1 cellular context compared by ENCODE assay signal in the genomic region with DNA sequence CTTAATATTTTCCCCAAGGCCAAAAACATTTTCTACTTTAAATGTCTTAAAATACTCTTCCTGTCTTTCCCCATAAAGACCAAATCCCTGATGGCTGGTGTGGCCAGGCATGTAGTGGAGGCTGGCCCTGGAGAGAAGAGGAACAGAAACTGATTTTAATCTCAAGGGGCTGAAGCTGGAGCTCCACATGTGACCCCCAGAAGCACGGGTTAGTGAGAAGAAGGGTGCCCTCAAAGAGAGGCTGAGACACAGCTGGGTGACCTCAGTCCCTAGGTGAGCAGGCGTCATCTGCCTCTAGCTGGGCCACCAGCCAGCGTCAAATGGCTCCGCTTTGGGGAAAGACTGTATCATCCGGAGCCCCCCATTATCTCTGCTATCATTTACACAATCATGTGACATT.
TF ChIP-seq lines count a peak whose summit lies in the region.

No MANE protein-coding gene starts in this region.

TF ChIP-seq in GM23338, 12 proteins besides CTCF, POLR2A, EP300 and RAD21 (continued from another document):
- TF ChIP-seq, protein P1, sequence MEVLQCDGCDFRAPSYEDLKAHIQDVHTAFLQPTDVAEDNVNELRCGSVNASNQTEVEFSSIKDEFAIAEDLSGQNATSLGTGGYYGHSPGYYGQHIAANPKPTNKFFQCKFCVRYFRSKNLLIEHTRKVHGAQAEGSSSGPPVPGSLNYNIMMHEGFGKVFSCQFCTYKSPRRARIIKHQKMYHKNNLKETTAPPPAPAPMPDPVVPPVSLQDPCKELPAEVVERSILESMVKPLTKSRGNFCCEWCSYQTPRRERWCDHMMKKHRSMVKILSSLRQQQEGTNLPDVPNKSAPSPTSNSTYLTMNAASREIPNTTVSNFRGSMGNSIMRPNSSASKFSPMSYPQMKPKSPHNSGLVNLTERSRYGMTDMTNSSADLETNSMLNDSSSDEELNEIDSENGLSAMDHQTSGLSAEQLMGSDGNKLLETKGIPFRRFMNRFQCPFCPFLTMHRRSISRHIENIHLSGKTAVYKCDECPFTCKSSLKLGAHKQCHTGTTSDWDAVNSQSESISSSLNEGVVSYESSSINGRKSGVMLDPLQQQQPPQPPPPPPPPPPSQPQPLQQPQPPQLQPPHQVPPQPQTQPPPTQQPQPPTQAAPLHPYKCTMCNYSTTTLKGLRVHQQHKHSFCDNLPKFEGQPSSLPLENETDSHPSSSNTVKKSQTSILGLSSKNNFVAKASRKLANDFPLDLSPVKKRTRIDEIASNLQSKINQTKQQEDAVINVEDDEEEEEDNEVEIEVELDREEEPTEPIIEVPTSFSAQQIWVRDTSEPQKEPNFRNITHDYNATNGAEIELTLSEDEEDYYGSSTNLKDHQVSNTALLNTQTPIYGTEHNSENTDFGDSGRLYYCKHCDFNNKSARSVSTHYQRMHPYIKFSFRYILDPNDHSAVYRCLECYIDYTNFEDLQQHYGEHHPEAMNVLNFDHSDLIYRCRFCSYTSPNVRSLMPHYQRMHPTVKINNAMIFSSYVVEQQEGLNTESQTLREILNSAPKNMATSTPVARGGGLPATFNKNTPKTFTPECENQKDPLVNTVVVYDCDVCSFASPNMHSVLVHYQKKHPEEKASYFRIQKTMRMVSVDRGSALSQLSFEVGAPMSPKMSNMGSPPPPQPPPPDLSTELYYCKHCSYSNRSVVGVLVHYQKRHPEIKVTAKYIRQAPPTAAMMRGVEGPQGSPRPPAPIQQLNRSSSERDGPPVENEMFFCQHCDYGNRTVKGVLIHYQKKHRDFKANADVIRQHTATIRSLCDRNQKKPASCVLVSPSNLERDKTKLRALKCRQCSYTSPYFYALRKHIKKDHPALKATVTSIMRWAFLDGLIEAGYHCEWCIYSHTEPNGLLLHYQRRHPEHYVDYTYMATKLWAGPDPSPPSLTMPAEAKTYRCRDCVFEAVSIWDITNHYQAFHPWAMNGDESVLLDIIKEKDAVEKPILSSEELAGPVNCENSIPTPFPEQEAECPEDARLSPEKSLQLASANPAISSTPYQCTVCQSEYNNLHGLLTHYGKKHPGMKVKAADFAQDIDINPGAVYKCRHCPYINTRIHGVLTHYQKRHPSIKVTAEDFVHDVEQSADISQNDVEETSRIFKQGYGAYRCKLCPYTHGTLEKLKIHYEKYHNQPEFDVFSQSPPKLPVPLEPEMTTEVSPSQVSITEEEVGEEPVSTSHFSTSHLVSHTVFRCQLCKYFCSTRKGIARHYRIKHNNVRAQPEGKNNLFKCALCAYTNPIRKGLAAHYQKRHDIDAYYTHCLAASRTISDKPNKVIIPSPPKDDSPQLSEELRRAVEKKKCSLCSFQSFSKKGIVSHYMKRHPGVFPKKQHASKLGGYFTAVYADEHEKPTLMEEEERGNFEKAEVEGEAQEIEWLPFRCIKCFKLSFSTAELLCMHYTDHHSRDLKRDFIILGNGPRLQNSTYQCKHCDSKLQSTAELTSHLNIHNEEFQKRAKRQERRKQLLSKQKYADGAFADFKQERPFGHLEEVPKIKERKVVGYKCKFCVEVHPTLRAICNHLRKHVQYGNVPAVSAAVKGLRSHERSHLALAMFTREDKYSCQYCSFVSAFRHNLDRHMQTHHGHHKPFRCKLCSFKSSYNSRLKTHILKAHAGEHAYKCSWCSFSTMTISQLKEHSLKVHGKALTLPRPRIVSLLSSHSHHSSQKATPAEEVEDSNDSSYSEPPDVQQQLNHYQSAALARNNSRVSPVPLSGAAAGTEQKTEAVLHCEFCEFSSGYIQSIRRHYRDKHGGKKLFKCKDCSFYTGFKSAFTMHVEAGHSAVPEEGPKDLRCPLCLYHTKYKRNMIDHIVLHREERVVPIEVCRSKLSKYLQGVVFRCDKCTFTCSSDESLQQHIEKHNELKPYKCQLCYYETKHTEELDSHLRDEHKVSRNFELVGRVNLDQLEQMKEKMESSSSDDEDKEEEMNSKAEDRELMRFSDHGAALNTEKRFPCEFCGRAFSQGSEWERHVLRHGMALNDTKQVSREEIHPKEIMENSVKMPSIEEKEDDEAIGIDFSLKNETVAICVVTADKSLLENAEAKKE (CRISPR knock-in tag; IDR thresholded peaks at IDR 0.05): no peak
- TF ChIP-seq JUNB (IDR thresholded peaks at IDR 0.05; ENCODE audit: unreplicated experiment) (no peak), STAT1 (IDR thresholded peaks at IDR 0.05; ENCODE audit: unreplicated experiment) (no peak)
